In genomic region chr10:26467639-26468038, GRCh38 we compare ENCODE assay signal across 18 cellular contexts. TPM values are rescaled to one million over a fixed set of nuclear protein-coding genes. Genes with fewer than 3 reads are reported as not detected.
DNase-seq lines count a peak whose midpoint lies in the region; ATAC-seq and TF ChIP-seq lines count a peak whose summit lies in the region.
"Had no signal": no experiment of that assay in that cellular context is flagged by ENCODE, and none has a peak within 500 bp of the region (broad histone marks: within the 10 kb centered on the region; RNA-seq: fewer than 3 reads in every experiment).

No MANE protein-coding gene starts in this region.

- peaks cover 91% of the 10 kb centered on the region for H3K79me2 ChIP-seq in DND-41 (ENCODE audit: insufficient read depth, low read length)
- H3K79me2 ChIP-seq: parathyroid adenoma had no signal

- peaks cover 41% of the 10 kb centered on the region for H3K36me3 Mint-ChIP-seq in T-helper 1 cell treated with Interleukin-12 subunit alpha and Interleukin-12 subunit beta and Interleukin-4 antibody, amounts not matched to agents 30 μg/mL and 1 μg/mL, for 36 hours (ENCODE audit: low read depth)

- TF ChIP-seq CTCF in DND-41 (IDR thresholded peaks at IDR 0.05; ENCODE audit: borderline replicate concordance, extremely low read depth, low read length, poor library complexity, severe bottlenecking) (no peak), esophagus muscularis mucosa (IDR thresholded peaks at IDR 0.05) (no peak), mucosa of descending colon (IDR thresholded peaks at IDR 0.05) (no peak)

- peak overlapping the region; percentile 73 for H3K27ac Mint-ChIP-seq in T-helper 1 cell treated with Interleukin-12 subunit alpha and Interleukin-12 subunit beta and Interleukin-4 antibody, amounts not matched to agents 30 μg/mL and 1 μg/mL, for 36 hours

- H3K4me1 ChIP-seq in BLaER1 = peaks cover 80% of the 10 kb centered on the region
- peaks cover 78% of the 10 kb centered on the region for H3K4me1 ChIP-seq in DND-41 (ENCODE audit: insufficient read depth, low read length)
- no peaks in the 10 kb centered on the region for H3K4me1 ChIP-seq in esophagus muscularis mucosa
- H3K4me1 ChIP-seq in mucosa of descending colon (ENCODE audit: low read depth) = no peaks in the 10 kb centered on the region
- H3K4me1 ChIP-seq: HAP-1, parathyroid adenoma, uterus had no signal

- H3K36me3 ChIP-seq in BLaER1 (peaks cover 86% of the 10 kb centered on the region), DND-41 (ENCODE audit: insufficient read depth, low read length) (peaks cover 40% of the 10 kb centered on the region), esophagus muscularis mucosa (no peaks in the 10 kb centered on the region), mucosa of descending colon (ENCODE audit: low read depth) (no peaks in the 10 kb centered on the region)
- H3K36me3 ChIP-seq: HAP-1, uterus had no signal

- no peak for TF ChIP-seq POLR2A in esophagus muscularis mucosa (IDR thresholded peaks at IDR 0.05; ENCODE audit: low read depth)

- no peak for TF ChIP-seq EP300 in esophagus muscularis mucosa (IDR thresholded peaks at IDR 0.05)

- H3K9ac ChIP-seq in BLaER1 (no peak overlapping the region), DND-41 (ENCODE audit: low read depth, low read length) (no peak overlapping the region)
- H3K9ac ChIP-seq: parathyroid adenoma had no signal

- H3K9me3 Mint-ChIP-seq in T-helper 1 cell treated with Interleukin-12 subunit alpha and Interleukin-12 subunit beta and Interleukin-4 antibody, amounts not matched to agents 30 μg/mL and 1 μg/mL, for 36 hours = peaks cover 3% of the 10 kb centered on the region

- peak overlapping the region; percentile 39 for H3K4me3 Mint-ChIP-seq in T-helper 1 cell treated with Interleukin-12 subunit alpha and Interleukin-12 subunit beta and Interleukin-4 antibody, amounts not matched to agents 30 μg/mL and 1 μg/mL, for 36 hours

- WGBS in esophagus muscularis mucosa = 94% methylated on average over 4 of the region's 4 CpGs

- H4K20me1 ChIP-seq in BLaER1 (peaks cover 100% of the 10 kb centered on the region), DND-41 (ENCODE audit: insufficient read depth, low read length) (peaks cover 34% of the 10 kb centered on the region)

- no peak for DNase-seq in DND-41
- DNase-seq in esophagus muscularis mucosa (ENCODE audit: extremely low spot score) = peak; percentile 50
- DNase-seq in mucosa of descending colon = no peak
- no peak for DNase-seq in stimulated activated CD4-positive, alpha-beta T cell treated with anti-CD3 and anti-CD28 coated beads, Interleukin-4, amount 100 ng/mL, for 24 hours
- no peak for DNase-seq in NCI-H526 treated with DMSO at 0.1 percent for 48 hours (lab: John Stamatoyannopoulos, UW)
- DNase-seq: DMS53, heart left ventricle, NCI-H1105 treated with DMSO at 0.1 percent for 48 hours, NCI-H446, uterus had no signal

- no peak overlapping the region for H3K27ac ChIP-seq in BLaER1
- H3K27ac ChIP-seq in DND-41 (ENCODE audit: low read length) = peak overlapping the region; percentile 70
- no peak overlapping the region for H3K27ac ChIP-seq in esophagus muscularis mucosa (replicated peaks in 1 of 4)
- H3K27ac ChIP-seq: parathyroid adenoma, SK-N-MC, uterus, VCaP had no signal

- ATAC-seq in DND-41 (ENCODE audit: insufficient read depth, low read depth) = no peak
- no peak for ATAC-seq in mucosa of descending colon
- ATAC-seq in HG03521 (IDR thresholded peaks at IDR 0.05; ENCODE audit: unreplicated experiment) = no peak
- ATAC-seq: heart left ventricle had no signal

- intact Hi-C loops in esophagus muscularis mucosa (cut with DNase I) (no loop called here), mucosa of descending colon (cut with DNase I, micrococcal nuclease) (no loop called here)

- no peak overlapping the region for H3K4me3 ChIP-seq in BLaER1
- no peak overlapping the region for H3K4me3 ChIP-seq in DND-41 (ENCODE audit: low read depth in 1 of 2, low read length in 2 of 2)
- H3K4me3 ChIP-seq in esophagus muscularis mucosa = no peak overlapping the region
- H3K4me3 ChIP-seq in mucosa of descending colon = no peak overlapping the region
- H3K4me3 ChIP-seq: HAP-1, heart left ventricle, SK-N-MC, skin epidermis, uterus had no signal

- H2AFZ ChIP-seq in DND-41 (ENCODE audit: low read depth, low read length) = no peak overlapping the region
- H2AFZ ChIP-seq: parathyroid adenoma had no signal

- no peaks in the 10 kb centered on the region for H3K27me3 ChIP-seq in BLaER1
- H3K27me3 ChIP-seq in DND-41 (ENCODE audit: insufficient read depth, low read length, poor library complexity) = no peaks in the 10 kb centered on the region
- no peaks in the 10 kb centered on the region for H3K27me3 ChIP-seq in esophagus muscularis mucosa
- H3K27me3 ChIP-seq: heart left ventricle, uterus had no signal

- peaks cover 52% of the 10 kb centered on the region for H3K4me1 Mint-ChIP-seq in T-helper 1 cell treated with Interleukin-12 subunit alpha and Interleukin-12 subunit beta and Interleukin-4 antibody, amounts not matched to agents 30 μg/mL and 1 μg/mL, for 36 hours (ENCODE audit: low read depth)

- no peaks in the 10 kb centered on the region for H3K27me3 Mint-ChIP-seq in T-helper 1 cell treated with Interleukin-12 subunit alpha and Interleukin-12 subunit beta and Interleukin-4 antibody, amounts not matched to agents 30 μg/mL and 1 μg/mL, for 36 hours (ENCODE audit: low read depth)

- H3K9me3 ChIP-seq in BLaER1 = peaks cover 8% of the 10 kb centered on the region
- H3K9me3 ChIP-seq in DND-41 (ENCODE audit: insufficient read depth, low read length, severe bottlenecking) = no peaks in the 10 kb centered on the region
- no peaks in the 10 kb centered on the region for H3K9me3 ChIP-seq in esophagus muscularis mucosa
- H3K9me3 ChIP-seq in mucosa of descending colon = no peaks in the 10 kb centered on the region
- H3K9me3 ChIP-seq: HAP-1, heart left ventricle, uterus had no signal

- H3K4me2 ChIP-seq in BLaER1 (peak overlapping the region; percentile 66), DND-41 (ENCODE audit: insufficient read depth, low read length) (no peak overlapping the region)

RNA-seq across cellular contexts. Expression of gene APBB1IP, which starts 29.5 kb away (rescaled TPM):
- total RNA-seq in esophagus muscularis mucosa (1 to 10 TPM; 2.6 to 6.2 (median 5.1) TPM), mucosa of descending colon (1 to 10 TPM; 2.9 to 8.4 (median 8.1) TPM)
